In the genomic region with DNA sequence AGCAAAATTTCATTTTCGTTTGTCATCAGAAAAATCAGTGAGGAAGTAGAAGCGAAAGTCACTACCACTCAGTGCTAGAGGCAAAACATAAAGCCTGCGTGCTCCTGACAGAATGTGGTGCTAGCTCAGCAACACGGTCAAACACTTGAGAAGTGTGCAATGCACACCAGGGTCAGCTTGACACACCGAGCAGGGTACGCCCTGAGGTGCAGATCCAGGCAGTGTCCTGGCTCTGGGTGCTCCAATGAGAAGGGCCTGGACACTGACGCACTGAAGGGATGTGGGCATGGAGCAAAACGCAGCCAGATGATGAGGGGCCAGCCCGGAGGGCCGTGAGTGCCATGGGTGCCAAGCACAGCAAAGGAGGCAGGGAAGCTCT, we compare ENCODE assay signal across 1 cellular context.
TF ChIP-seq lines count a peak whose summit lies in the region.

No MANE protein-coding gene starts in this region.

TF ChIP-seq in GM12878, 131 proteins besides CTCF, POLR2A, EP300 and RAD21 (continues in another document):
- TF ChIP-seq SUPT20H (IDR thresholded peaks at IDR 0.05; ENCODE audit: borderline replicate concordance, control insufficient read depth, low read depth, low read length) (no peak), KLF5 (IDR thresholded peaks at IDR 0.05; ENCODE audit: partially characterized antibody) (no peak), RBBP5 (conservative IDR thresholded peaks at IDR 0.05) (no peak), CEBPB (IDR thresholded peaks at IDR 0.05; ENCODE audit: borderline replicate concordance in 1 of 2, low read depth in 2 of 2, low read length in 2 of 2) (no peak), NR2C1 (IDR thresholded peaks at IDR 0.05) (no peak), PAX5 (IDR thresholded peaks at IDR 0.05; ENCODE audit: borderline replicate concordance, low read depth, low read length) (peak; percentile 14; the same call in 1 of the 2 replicates), ETV6 (conservative IDR thresholded peaks at IDR 0.05 in 1 of 2, IDR thresholded peaks at IDR 0.05 in 1 of 2; ENCODE audit: borderline replicate concordance in 1 of 2, low read depth in 1 of 2) (no peak; a peak in 2 of 4 replicates), NFIC (IDR thresholded peaks at IDR 0.05; ENCODE audit: low read depth, low read length) (no peak), NBN (IDR thresholded peaks at IDR 0.05) (no peak), HDAC2 (IDR thresholded peaks at IDR 0.05) (no peak), BHLHE40 (IDR thresholded peaks at IDR 0.05; ENCODE audit: borderline replicate concordance in 1 of 2, low read depth in 2 of 2, low read length in 1 of 2) (peak; percentile 74 to 82), JUNB (IDR thresholded peaks at IDR 0.05) (peak; percentile 42), HCFC1 (IDR thresholded peaks at IDR 0.05; ENCODE audit: low read length) (no peak), NFYA (IDR thresholded peaks at IDR 0.05; ENCODE audit: borderline replicate concordance, low read depth, low read length) (no peak), MEF2A (IDR thresholded peaks at IDR 0.05; ENCODE audit: insufficient read depth, low read depth, low read length) (no peak), LARP7 (IDR thresholded peaks at IDR 0.05) (0 out of 2 replicates have a peak, but pooled peaks have one; percentile 48), SMARCA5 (IDR thresholded peaks at IDR 0.05) (0 out of 2 replicates have a peak, but pooled peaks have one; percentile 12), TCF12 (IDR thresholded peaks at IDR 0.05; ENCODE audit: low read depth, low read length) (no peak), MLLT1 (IDR thresholded peaks at IDR 0.05) (no peak), ZZZ3 (IDR thresholded peaks at IDR 0.05; ENCODE audit: control insufficient read depth, insufficient read length, low read depth) (no peak), ZNF384 (IDR thresholded peaks at IDR 0.05; ENCODE audit: borderline replicate concordance, low read depth, low read length) (no peak), MYC (IDR thresholded peaks at IDR 0.05; ENCODE audit: insufficient read depth, insufficient read length, insufficient replicate concordance, low read length, severe bottlenecking) (no peak), POLR2AphosphoS5 (IDR thresholded peaks at IDR 0.05; ENCODE audit: low read length) (peak; percentile 42; the same call in 1 of the 2 replicates), SUZ12 (IDR thresholded peaks at IDR 0.05; ENCODE audit: unreplicated experiment) (no peak), CEBPZ (IDR thresholded peaks at IDR 0.05; ENCODE audit: low read depth, low read length) (no peak), RUNX3 (IDR thresholded peaks at IDR 0.05; ENCODE audit: low read length) (peak; percentile 10; the same call in 1 of the 2 replicates), WRNIP1 (IDR thresholded peaks at IDR 0.05; ENCODE audit: borderline replicate concordance, low read depth, low read length) (no peak), ATF7 (IDR thresholded peaks at IDR 0.05; ENCODE audit: low read depth) (no peak), ZNF274 (IDR thresholded peaks at IDR 0.05; ENCODE audit: insufficient read depth, insufficient read length) (no peak), SPI1 (IDR thresholded peaks at IDR 0.05; ENCODE audit: borderline replicate concordance, insufficient read depth, low read depth, low read length) (peak; percentile 86), ELK1 (IDR thresholded peaks at IDR 0.05; ENCODE audit: low read depth, low read length) (no peak), CUX1 (IDR thresholded peaks at IDR 0.05; ENCODE audit: insufficient replicate concordance, low read depth, low read length) (no peak), DPF2 (IDR thresholded peaks at IDR 0.05) (no peak), TCF7 (IDR thresholded peaks at IDR 0.05; ENCODE audit: borderline replicate concordance) (no peak)
- TF ChIP-seq, protein P1, sequence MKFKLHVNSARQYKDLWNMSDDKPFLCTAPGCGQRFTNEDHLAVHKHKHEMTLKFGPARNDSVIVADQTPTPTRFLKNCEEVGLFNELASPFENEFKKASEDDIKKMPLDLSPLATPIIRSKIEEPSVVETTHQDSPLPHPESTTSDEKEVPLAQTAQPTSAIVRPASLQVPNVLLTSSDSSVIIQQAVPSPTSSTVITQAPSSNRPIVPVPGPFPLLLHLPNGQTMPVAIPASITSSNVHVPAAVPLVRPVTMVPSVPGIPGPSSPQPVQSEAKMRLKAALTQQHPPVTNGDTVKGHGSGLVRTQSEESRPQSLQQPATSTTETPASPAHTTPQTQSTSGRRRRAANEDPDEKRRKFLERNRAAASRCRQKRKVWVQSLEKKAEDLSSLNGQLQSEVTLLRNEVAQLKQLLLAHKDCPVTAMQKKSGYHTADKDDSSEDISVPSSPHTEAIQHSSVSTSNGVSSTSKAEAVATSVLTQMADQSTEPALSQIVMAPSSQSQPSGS (IDR thresholded peaks at IDR 0.05; ENCODE audit: low read length), result no peak
- TF ChIP-seq, protein P2, sequence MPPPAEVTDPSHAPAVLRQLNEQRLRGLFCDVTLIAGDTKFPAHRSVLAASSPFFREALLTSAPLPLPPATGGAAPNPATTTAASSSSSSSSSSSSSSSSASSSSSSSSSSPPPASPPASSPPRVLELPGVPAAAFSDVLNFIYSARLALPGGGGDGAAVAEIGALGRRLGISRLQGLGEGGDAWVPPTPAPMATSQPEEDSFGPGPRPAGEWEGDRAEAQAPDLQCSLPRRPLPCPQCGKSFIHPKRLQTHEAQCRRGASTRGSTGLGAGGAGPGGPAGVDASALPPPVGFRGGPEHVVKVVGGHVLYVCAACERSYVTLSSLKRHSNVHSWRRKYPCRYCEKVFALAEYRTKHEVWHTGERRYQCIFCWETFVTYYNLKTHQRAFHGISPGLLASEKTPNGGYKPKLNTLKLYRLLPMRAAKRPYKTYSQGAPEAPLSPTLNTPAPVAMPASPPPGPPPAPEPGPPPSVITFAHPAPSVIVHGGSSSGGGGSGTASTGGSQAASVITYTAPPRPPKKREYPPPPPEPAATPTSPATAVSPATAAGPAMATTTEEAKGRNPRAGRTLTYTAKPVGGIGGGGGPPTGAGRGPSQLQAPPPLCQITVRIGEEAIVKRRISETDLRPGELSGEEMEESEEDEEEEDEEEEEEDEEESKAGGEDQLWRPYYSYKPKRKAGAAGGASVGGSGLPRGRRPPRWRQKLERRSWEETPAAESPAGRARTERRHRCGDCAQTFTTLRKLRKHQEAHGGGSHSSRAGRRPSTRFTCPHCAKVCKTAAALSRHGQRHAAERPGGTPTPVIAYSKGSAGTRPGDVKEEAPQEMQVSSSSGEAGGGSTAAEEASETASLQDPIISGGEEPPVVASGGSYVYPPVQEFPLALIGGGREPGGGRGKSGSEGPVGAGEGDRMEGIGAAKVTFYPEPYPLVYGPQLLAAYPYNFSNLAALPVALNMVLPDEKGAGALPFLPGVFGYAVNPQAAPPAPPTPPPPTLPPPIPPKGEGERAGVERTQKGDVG (CRISPR knock-in tag; IDR thresholded peaks at IDR 0.05), result no peak
- TF ChIP-seq, protein P3, sequence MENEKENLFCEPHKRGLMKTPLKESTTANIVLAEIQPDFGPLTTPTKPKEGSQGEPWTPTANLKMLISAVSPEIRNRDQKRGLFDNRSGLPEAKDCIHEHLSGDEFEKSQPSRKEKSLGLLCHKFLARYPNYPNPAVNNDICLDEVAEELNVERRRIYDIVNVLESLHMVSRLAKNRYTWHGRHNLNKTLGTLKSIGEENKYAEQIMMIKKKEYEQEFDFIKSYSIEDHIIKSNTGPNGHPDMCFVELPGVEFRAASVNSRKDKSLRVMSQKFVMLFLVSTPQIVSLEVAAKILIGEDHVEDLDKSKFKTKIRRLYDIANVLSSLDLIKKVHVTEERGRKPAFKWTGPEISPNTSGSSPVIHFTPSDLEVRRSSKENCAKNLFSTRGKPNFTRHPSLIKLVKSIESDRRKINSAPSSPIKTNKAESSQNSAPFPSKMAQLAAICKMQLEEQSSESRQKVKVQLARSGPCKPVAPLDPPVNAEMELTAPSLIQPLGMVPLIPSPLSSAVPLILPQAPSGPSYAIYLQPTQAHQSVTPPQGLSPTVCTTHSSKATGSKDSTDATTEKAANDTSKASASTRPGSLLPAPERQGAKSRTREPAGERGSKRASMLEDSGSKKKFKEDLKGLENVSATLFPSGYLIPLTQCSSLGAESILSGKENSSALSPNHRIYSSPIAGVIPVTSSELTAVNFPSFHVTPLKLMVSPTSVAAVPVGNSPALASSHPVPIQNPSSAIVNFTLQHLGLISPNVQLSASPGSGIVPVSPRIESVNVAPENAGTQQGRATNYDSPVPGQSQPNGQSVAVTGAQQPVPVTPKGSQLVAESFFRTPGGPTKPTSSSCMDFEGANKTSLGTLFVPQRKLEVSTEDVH (IDR thresholded peaks at IDR 0.05; ENCODE audit: low read depth, partially characterized antibody), result no peak
